23 cellular contexts compared by ENCODE assay signal in the genomic region with DNA sequence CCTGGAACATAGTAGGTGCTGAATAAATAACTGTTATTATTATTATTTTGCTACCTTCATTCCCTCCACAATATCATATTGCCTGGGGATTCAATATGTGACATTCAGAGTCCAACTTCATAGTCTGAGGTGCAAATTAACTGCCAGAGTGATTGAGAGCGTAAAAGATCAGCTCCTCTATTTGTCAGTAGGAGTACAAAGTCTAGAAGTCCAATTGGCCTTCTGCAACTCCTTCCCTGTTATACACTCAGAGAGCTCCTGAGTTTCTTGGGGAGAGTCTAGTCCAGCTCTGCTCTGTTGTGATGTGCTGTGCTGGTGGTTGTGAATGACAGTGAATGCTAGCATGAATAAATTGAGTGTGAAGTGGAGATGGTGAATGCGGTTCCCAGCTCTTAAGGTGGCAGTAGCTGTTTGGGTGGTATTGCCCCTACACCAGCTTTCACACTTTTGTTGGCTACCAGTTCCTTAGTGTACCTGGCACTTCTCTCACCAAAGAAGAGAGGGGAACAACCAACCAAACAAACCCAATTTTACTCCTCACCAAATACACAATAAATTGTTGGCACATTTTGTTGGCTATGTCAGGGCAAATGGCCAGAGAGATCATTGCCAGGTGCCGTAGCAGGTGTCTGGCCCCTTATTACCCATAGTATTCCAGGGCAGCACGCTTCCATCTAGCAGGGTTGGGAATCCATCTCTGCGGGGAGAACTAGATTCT.
A peak's percentile ranks its signal among the peaks of the same experiment; 100 is the strongest.
DNase-seq lines count a peak whose midpoint lies in the region; ATAC-seq, FAIRE-seq and TF ChIP-seq lines count a peak whose summit lies in the region.
"Had no signal": no experiment of that assay in that cellular context is flagged by ENCODE, and none has a peak within 500 bp of the region (broad histone marks: within the 10 kb centered on the region; RNA-seq: fewer than 3 reads in every experiment).

No MANE protein-coding gene starts in this region.

- H3K14ac ChIP-seq in mesenchymal stem cell (ENCODE audit: low read length in 2 of 2), result no peak overlapping the region

- H3K4me3 Mint-ChIP-seq in astrocyte (ENCODE audit: unreplicated experiment), result no peak overlapping the region
- H3K4me3 Mint-ChIP-seq: CD4-positive, alpha-beta memory T cell; GM23338 had no signal

- H3K79me2 ChIP-seq in astrocyte (ENCODE audit: insufficient read depth, low read length), result no peaks in the 10 kb centered on the region

- H3K27ac ChIP-seq in astrocyte (ENCODE audit: low read depth, low read length), result no peak overlapping the region
- no peak overlapping the region for H3K27ac ChIP-seq in mesenchymal stem cell (ENCODE audit: low read length, poor library complexity, severe bottlenecking)
- peak overlapping the region in 3 of 4 donors; percentile 18 to 75 (median 71) for H3K27ac ChIP-seq in transverse colon
- H3K27ac ChIP-seq in aorta (ENCODE audit: low read depth in 1 of 2, low read length in 2 of 2), result no peak overlapping the region
- H3K27ac ChIP-seq: BLaER1, PC-9 had no signal

- no peak overlapping the region for H2BK15ac ChIP-seq in mesenchymal stem cell (ENCODE audit: low read depth, poor library complexity, severe bottlenecking)

- H3K79me1 ChIP-seq in mesenchymal stem cell (replicated peaks; ENCODE audit: low read length, poor library complexity, severe bottlenecking), result no peaks in the 10 kb centered on the region

- no peak overlapping the region for H3K23ac ChIP-seq in mesenchymal stem cell (ENCODE audit: low read length in 2 of 2)

- peaks cover 48% of the 10 kb centered on the region for H3K4me1 Mint-ChIP-seq in astrocyte (ENCODE audit: low read depth, unreplicated experiment)

- WGBS in mesenchymal stem cell, result 100% methylated on average over 5 of the region's 5 CpGs
- 85 to 86% methylated on average over 1 to 5 of the region's 5 CpGs for WGBS in transverse colon (ENCODE audit: low coverage in 1 of 2), 2 donors
- WGBS in aorta, 2 donors, result 95 to 98% methylated on average over 5 of the region's 5 CpGs

- H4K8ac ChIP-seq in mesenchymal stem cell (ENCODE audit: low read length), result no peak overlapping the region

- no peak overlapping the region for H3K4me2 ChIP-seq in astrocyte (ENCODE audit: low read length)
- H3K4me2 ChIP-seq in mesenchymal stem cell (ENCODE audit: low read length, poor library complexity, severe bottlenecking), result no peak overlapping the region
- H3K4me2 ChIP-seq: BLaER1, GM23338, PC-9 had no signal

- peak overlapping the region; percentile 6 for H2BK120ac ChIP-seq in mesenchymal stem cell (ENCODE audit: low read depth, low read length)

- TF ChIP-seq EP300 in transverse colon (IDR thresholded peaks at IDR 0.05; ENCODE audit: low read depth), result no peak

- H2BK5ac ChIP-seq in mesenchymal stem cell (ENCODE audit: low read depth, low read length, poor library complexity, severe bottlenecking), result no peak overlapping the region

- no peaks in the 10 kb centered on the region for H3K27me3 ChIP-seq in astrocyte (ENCODE audit: insufficient read depth, low read length)
- H3K27me3 ChIP-seq in mesenchymal stem cell (ENCODE audit: control insufficient read depth in 1 of 2, insufficient read depth in 1 of 2, low read length in 2 of 2), result no peaks in the 10 kb centered on the region
- H3K27me3 ChIP-seq in transverse colon, result no peaks in the 10 kb centered on the region
- H3K27me3 ChIP-seq in aorta (ENCODE audit: control insufficient read depth in 1 of 2, insufficient read depth in 2 of 2, low read length in 1 of 2), result no peaks in the 10 kb centered on the region
- H3K27me3 ChIP-seq: BLaER1, MG63 had no signal

- peak overlapping the region in 1 of 2 experiments; percentile 11 for H3K18ac ChIP-seq in mesenchymal stem cell (ENCODE audit: low read depth in 1 of 2, low read length in 2 of 2)

- TF ChIP-seq CTCF in astrocyte (IDR thresholded peaks at IDR 0.05; ENCODE audit: insufficient read depth, low read depth, low read length), result no peak
- TF ChIP-seq CTCF in transverse colon (IDR thresholded peaks at IDR 0.05), result no peak

- H3K4me3 ChIP-seq in astrocyte (ENCODE audit: insufficient read depth, low read depth, low read length), result no peak overlapping the region
- H3K4me3 ChIP-seq in mesenchymal stem cell (ENCODE audit: insufficient read depth in 1 of 2, low read depth in 1 of 2, low read length in 2 of 2), result no peak overlapping the region
- no peak overlapping the region for H3K4me3 ChIP-seq in transverse colon
- no peak overlapping the region for H3K4me3 ChIP-seq in aorta (ENCODE audit: low read length in 2 of 2)
- H3K4me3 ChIP-seq: BLaER1, GM23338, HAP-1, K562, MG63, PC-9 had no signal

- DNase-seq in G401 (ENCODE audit: low spot score) (peak; percentile 72), astrocyte (ENCODE audit: low read depth) (no peak), mesenchymal stem cell (no peak), transverse colon (no peak), RCC 7860 (ENCODE audit: low spot score) (no peak), aorta (no peak)
- DNase-seq in stimulated activated naive CD8-positive, alpha-beta T cell treated with anti-CD3 and anti-CD28 coated beads, Interleukin-15, Interleukin-2, amounts not matched to agents 100 U/mL and 50 U/mL, for 24 hours, result no peak
- DNase-seq: Caco-2; CD4-positive, alpha-beta memory T cell; DMS 273 treated with DMSO at 0.1 percent for 48 hours; DMS79 treated with DMSO at 0.1 percent for 48 hours; NCI-H1417; NCI-H1694 treated with DMSO at 0.1 percent for 48 hours; NCI-H2081 treated with DMSO at 0.1 percent for 48 hours; NCI-H2171 treated with DMSO at 0.1 percent for 48 hours; NCI-H526 treated with DMSO at 0.1 percent for 48 hours had no signal

- no peaks in the 10 kb centered on the region for H3K36me3 Mint-ChIP-seq in astrocyte (ENCODE audit: low read depth, unreplicated experiment)
- H3K36me3 Mint-ChIP-seq: CD4-positive, alpha-beta memory T cell had no signal

- TF ChIP-seq POLR2A in transverse colon (IDR thresholded peaks at IDR 0.05), result no peak

- H4K91ac ChIP-seq in mesenchymal stem cell (ENCODE audit: low read length), result no peak overlapping the region

- H4K20me1 ChIP-seq in astrocyte (ENCODE audit: insufficient read depth, low read length), result no peaks in the 10 kb centered on the region
- H4K20me1 ChIP-seq: BLaER1 had no signal

- ATAC-seq in stimulated activated naive CD8-positive, alpha-beta T cell treated with anti-CD3 and anti-CD28 coated beads, Interleukin-15, Interleukin-2, amounts not matched to agents 100 U/mL and 50 U/mL, for 24 hours, result no peak
- ATAC-seq in aorta (ENCODE audit: low FRiP score), result no peak
- ATAC-seq: GM23338, K562 had no signal

- H3K27ac Mint-ChIP-seq in astrocyte (ENCODE audit: unreplicated experiment), result peak overlapping the region; percentile 35
- H3K27ac Mint-ChIP-seq: GM23338 had no signal

- intact Hi-C loops in transverse colon (cut with DNase I; ENCODE audit: low total_unique reads) (loop anchor here (10.0 kb wide), 1 partner anchor 127 kb away; no protein-coding TSS in a partner anchor), aorta (cut with DNase I) (loop anchor here in 1 of 2 donors (10.0 kb wide), 1 partner anchor 917 kb away; no protein-coding TSS in a partner anchor)

- no peaks in the 10 kb centered on the region for H3K27me3 Mint-ChIP-seq in astrocyte (ENCODE audit: low read depth, unreplicated experiment)
- H3K27me3 Mint-ChIP-seq: CD4-positive, alpha-beta memory T cell had no signal

- H2BK12ac ChIP-seq in mesenchymal stem cell (ENCODE audit: low read length in 2 of 2), result peak overlapping the region in 1 of 2 experiments; percentile 6

- H3K36me3 ChIP-seq in astrocyte (ENCODE audit: insufficient read depth, low read length), result no peaks in the 10 kb centered on the region
- H3K36me3 ChIP-seq in mesenchymal stem cell (ENCODE audit: control insufficient read depth in 1 of 2, insufficient read depth in 2 of 2, low read depth in 1 of 2, low read length in 2 of 2), result no peaks in the 10 kb centered on the region
- H3K36me3 ChIP-seq in transverse colon, result no peaks in the 10 kb centered on the region
- H3K36me3 ChIP-seq in aorta (ENCODE audit: control insufficient read depth in 1 of 2, insufficient read depth in 2 of 2, low read length in 1 of 2), result no peaks in the 10 kb centered on the region
- H3K36me3 ChIP-seq: BLaER1, HAP-1, MG63 had no signal

- H3K4ac ChIP-seq in mesenchymal stem cell (ENCODE audit: low read depth in 1 of 2, low read length in 2 of 2), result no peak overlapping the region

- FAIRE-seq in astrocyte (lab: Jason Lieb, UNC) (no peak), RCC 7860 (lab: Jason Lieb, UNC) (no peak)
- FAIRE-seq: GM12891, K562 had no signal

- in situ Hi-C loops in G401 (cut with HindIII; ENCODE audit: low sequenced_read_pairs), result no loop called here
- in situ Hi-C loops in transverse colon (cut with MboI; ENCODE audit: low pct_ligation_motif_present in 1 of 4, low pct_unique_long_range_greater_than_20kb in 1 of 4, low sequenced_read_pairs in 3 of 4), result no loop called here

- H3K9ac ChIP-seq in astrocyte (ENCODE audit: low read length) (no peak overlapping the region), mesenchymal stem cell (ENCODE audit: low read length) (no peak overlapping the region)
- H3K9ac ChIP-seq: BLaER1 had no signal

- H2AK5ac ChIP-seq in mesenchymal stem cell (ENCODE audit: low read length, severe bottlenecking), result no peak overlapping the region

- no peak overlapping the region for H2AFZ ChIP-seq in astrocyte (ENCODE audit: low read depth, low read length)
- no peak overlapping the region for H2AFZ ChIP-seq in mesenchymal stem cell (ENCODE audit: low read depth, low read length)
- H2AFZ ChIP-seq: GM23338, PC-9 had no signal

- H3K9me3 Mint-ChIP-seq in astrocyte (ENCODE audit: unreplicated experiment), result no peaks in the 10 kb centered on the region
- H3K9me3 Mint-ChIP-seq: CD4-positive, alpha-beta memory T cell; GM23338 had no signal

- H3K9me3 ChIP-seq in astrocyte (ENCODE audit: insufficient read depth, low read depth, low read length), result no peaks in the 10 kb centered on the region
- H3K9me3 ChIP-seq in mesenchymal stem cell (ENCODE audit: control insufficient read depth, low read length), result no peaks in the 10 kb centered on the region
- H3K9me3 ChIP-seq in transverse colon, result no peaks in the 10 kb centered on the region
- no peaks in the 10 kb centered on the region for H3K9me3 ChIP-seq in aorta (ENCODE audit: control insufficient read depth, low read length)
- H3K9me3 ChIP-seq: Caco-2, HAP-1, MG63 had no signal

- peaks cover 22% of the 10 kb centered on the region for H3K4me1 ChIP-seq in astrocyte (ENCODE audit: insufficient read depth, low read length)
- H3K4me1 ChIP-seq in mesenchymal stem cell (ENCODE audit: control insufficient read depth, insufficient read depth, low read depth, low read length), result peaks cover 7% of the 10 kb centered on the region
- H3K4me1 ChIP-seq in transverse colon, result peaks cover 4 to 19% (median 6%) of the 10 kb centered on the region in 4 donors
- peaks cover 4 to 9% of the 10 kb centered on the region in 2 donors for H3K4me1 ChIP-seq in aorta (ENCODE audit: control insufficient read depth in 1 of 2, insufficient read depth in 2 of 2, low read length in 2 of 2)
- H3K4me1 ChIP-seq: BLaER1, Caco-2 had no signal

Comparison
In these comparisons a context has a peak if more than half of its experiments do, and no peak if none do; other contexts are left out.
1. H3K27ac ChIP-seq: peak in transverse colon (3 of 4); none in astrocyte (single experiment), mesenchymal stem cell (single experiment) and aorta (0 of 2).